15 cellular contexts compared by ENCODE assay signal in genomic region chr20:50188879-50189680, GRCh38. TPM values are rescaled to one million over a fixed set of nuclear protein-coding genes. Genes with fewer than 3 reads are reported as not detected.
DNase-seq lines count a peak whose midpoint lies in the region; ATAC-seq, FAIRE-seq and TF ChIP-seq lines count a peak whose summit lies in the region.
"Had no signal": no experiment of that assay in that cellular context is flagged by ENCODE, and none has a peak within 500 bp of the region (broad histone marks: within the 10 kb centered on the region; RNA-seq: fewer than 3 reads in every experiment).

No MANE protein-coding gene starts in this region.

- TF ChIP-seq CTCF in CD8-positive, alpha-beta T cell (IDR thresholded peaks at IDR 0.05): no peak
- no peak for TF ChIP-seq CTCF in endodermal cell (conservative IDR thresholded peaks at IDR 0.05)

- no peak overlapping the region for H2BK5ac ChIP-seq in trophoblast cell (ENCODE audit: low read depth, low read length, poor library complexity)

- peaks cover 17% of the 10 kb centered on the region for H3K4me1 ChIP-seq in CD8-positive, alpha-beta T cell (ENCODE audit: insufficient read depth, low read length)
- H3K4me1 ChIP-seq in endodermal cell (ENCODE audit: control insufficient read depth, insufficient read depth, low read length) (peaks cover 10% of the 10 kb centered on the region), trophoblast cell (ENCODE audit: control insufficient read depth in 1 of 2, insufficient read depth in 2 of 2, low read length in 2 of 2) (peaks cover 13 to 15% of the 10 kb centered on the region in 2 experiments)

- no peaks in the 10 kb centered on the region for H3K36me3 ChIP-seq in CD8-positive, alpha-beta T cell (ENCODE audit: insufficient read depth, low read length)
- H3K36me3 ChIP-seq in endodermal cell (ENCODE audit: control insufficient read depth, insufficient read depth, low read length) (no peaks in the 10 kb centered on the region), trophoblast cell (ENCODE audit: control insufficient read depth in 1 of 2, insufficient read depth in 2 of 2, low read length in 2 of 2) (no peaks in the 10 kb centered on the region)

- H3K36me3 Mint-ChIP-seq in CD8-positive, alpha-beta T cell: peaks cover 2% of the 10 kb centered on the region
- H3K36me3 Mint-ChIP-seq in endodermal cell (ENCODE audit: low read depth): no peaks in the 10 kb centered on the region

- no peak overlapping the region for H2AFZ ChIP-seq in trophoblast cell (ENCODE audit: insufficient read depth, low read length, poor library complexity)

- peaks cover 26% of the 10 kb centered on the region for H3K79me1 ChIP-seq in trophoblast cell (ENCODE audit: low read length)

- no peak overlapping the region for H3K4ac ChIP-seq in trophoblast cell (ENCODE audit: low read depth, low read length)

- peak overlapping the region; percentile 45 for H4K91ac ChIP-seq in trophoblast cell (ENCODE audit: low read depth, low read length)

- no peak overlapping the region for H2BK120ac ChIP-seq in trophoblast cell (ENCODE audit: insufficient read depth, low read length, poor library complexity)

- H3K4me1 Mint-ChIP-seq in CD8-positive, alpha-beta T cell (ENCODE audit: low read depth): peaks cover 19% of the 10 kb centered on the region
- H3K4me1 Mint-ChIP-seq in endodermal cell: peaks cover 18% of the 10 kb centered on the region

- no peak overlapping the region for H3K18ac ChIP-seq in trophoblast cell (ENCODE audit: low read length)

- H3K9me3 ChIP-seq in CD8-positive, alpha-beta T cell (ENCODE audit: low read length): no peaks in the 10 kb centered on the region
- H3K9me3 ChIP-seq in endodermal cell (ENCODE audit: control insufficient read depth, low read length) (no peaks in the 10 kb centered on the region), trophoblast cell (ENCODE audit: insufficient read depth, low read depth, low read length) (no peaks in the 10 kb centered on the region)

- TF ChIP-seq POLR2A in GM12891 (IDR thresholded peaks at IDR 0.05; ENCODE audit: low read depth, low read length): no peak

- H3K4me2 ChIP-seq in trophoblast cell (ENCODE audit: low read length): no peak overlapping the region

- no peak overlapping the region for H3K27ac ChIP-seq in CD8-positive, alpha-beta T cell (ENCODE audit: low read depth, low read length)
- H3K27ac ChIP-seq in endodermal cell (ENCODE audit: low read depth, low read length) (no peak overlapping the region), trophoblast cell (ENCODE audit: low read depth, low read length) (no peak overlapping the region)

- CTCF ChIA-PET in CD8-positive, alpha-beta T cell (lab: Charles Lee): interaction anchor here (0.7 to 16.8 kb wide), 17 partner anchors 10 to 559 kb away, joined by 3 to 325 read pairs (median 5); no protein-coding TSS in a partner anchor

- no peak overlapping the region for H4K12ac ChIP-seq in trophoblast cell (ENCODE audit: low read depth, low read length)

- DNase-seq in CD8-positive, alpha-beta T cell: no peak
- peak; percentile 21 for DNase-seq in OCI-M1 (lab: John Stamatoyannopoulos, UW)
- DNase-seq in endodermal cell: peak; percentile 55
- no peak for DNase-seq in trophoblast cell
- no peak for DNase-seq in GM12891 (ENCODE audit: insufficient read length, low spot score)
- DNase-seq in NCI-H1436 (lab: John Stamatoyannopoulos, UW): no peak
- DNase-seq: activated CD4-positive, CD25-positive, alpha-beta regulatory T cell treated with anti-CD3 and anti-CD28 coated beads, Interleukin-2, amount 50 U/mL, for 72 hours; activated gamma-delta T cell; DMS79 treated with DMSO at 0.1 percent for 48 hours; stimulated activated naive B cell treated with anti-CD40 and anti-IgM and Interleukin-4, amounts not matched to agents 10 μg/mL and 1 μg/mL and 100 μg/mL, for 72 hours had no signal

- 91 to 94% methylated on average over 9 to 18 of the region's 18 CpGs for WGBS in endodermal cell (ENCODE audit: insufficient coverage in 1 of 2, insufficient read length in 1 of 2), 2 experiments
- WGBS in trophoblast cell (ENCODE audit: extremely low coverage, insufficient coverage, insufficient read length): no CpG with 5 or more reads among the region's 18 CpGs

- no peaks in the 10 kb centered on the region for H3K9me3 Mint-ChIP-seq in CD8-positive, alpha-beta T cell
- H3K9me3 Mint-ChIP-seq in endodermal cell: no peaks in the 10 kb centered on the region
- H3K9me3 Mint-ChIP-seq: nephron progenitor cell; stimulated activated naive B cell treated with anti-CD40 and anti-IgM and Interleukin-4, amounts not matched to agents 10 μg/mL and 1 μg/mL and 100 μg/mL, for 72 hours had no signal

- peaks cover 17% of the 10 kb centered on the region for H3K79me2 ChIP-seq in trophoblast cell (ENCODE audit: control insufficient read depth, insufficient read depth, low read length, poor library complexity)

- H3K9ac ChIP-seq in endodermal cell (ENCODE audit: extremely low read depth, low read length, poor library complexity, severe bottlenecking) (no peak overlapping the region), trophoblast cell (ENCODE audit: low read length) (no peak overlapping the region)

- H4K8ac ChIP-seq in trophoblast cell (ENCODE audit: low read depth, low read length): peak overlapping the region; percentile 17

- ATAC-seq in CD8-positive, alpha-beta T cell: no peak
- ATAC-seq in GM18868 (IDR thresholded peaks at IDR 0.05; ENCODE audit: unreplicated experiment): no peak
- no peak for ATAC-seq in GM21528 (IDR thresholded peaks at IDR 0.05; ENCODE audit: low FRiP score, unreplicated experiment)
- ATAC-seq: Right ventricle myocardium inferior; stimulated activated naive B cell treated with anti-CD40 and anti-IgM and Interleukin-4, amounts not matched to agents 10 μg/mL and 1 μg/mL and 100 μg/mL, for 72 hours had no signal

- H3K14ac ChIP-seq in trophoblast cell (ENCODE audit: low read length): no peak overlapping the region

- peak overlapping the region; percentile 45 for H3K27ac Mint-ChIP-seq in CD8-positive, alpha-beta T cell
- H3K27ac Mint-ChIP-seq in endodermal cell: no peak overlapping the region
- H3K27ac Mint-ChIP-seq: nephron progenitor cell; stimulated activated naive B cell treated with anti-CD40 and anti-IgM and Interleukin-4, amounts not matched to agents 10 μg/mL and 1 μg/mL and 100 μg/mL, for 72 hours had no signal

- intact Hi-C loops in CD8-positive, alpha-beta T cell (cut with DNase I, micrococcal nuclease): loop anchor here in 1 of 2 experiments (1.0 to 5.0 kb wide), 3 partner anchors 386 to 558 kb away; no protein-coding TSS in a partner anchor

- peak overlapping the region; percentile 11 for H2AK5ac ChIP-seq in trophoblast cell (ENCODE audit: low read length)

- no peak for FAIRE-seq in GM12891 (lab: Jason Lieb, UNC)
- FAIRE-seq: islet of Langerhans had no signal

- POLR2A ChIA-PET in CD8-positive, alpha-beta T cell (lab: Charles Lee): no interaction called here

- no peak overlapping the region for H3K23ac ChIP-seq in trophoblast cell (ENCODE audit: low read length)

- H2BK12ac ChIP-seq in trophoblast cell (ENCODE audit: low read length): no peak overlapping the region

- H3K27me3 ChIP-seq in CD8-positive, alpha-beta T cell (ENCODE audit: insufficient read depth, low read length): no peaks in the 10 kb centered on the region
- H3K27me3 ChIP-seq in endodermal cell (ENCODE audit: control insufficient read depth, insufficient read depth, low read length, poor library complexity, severe bottlenecking): no peaks in the 10 kb centered on the region
- H3K27me3 ChIP-seq in trophoblast cell (ENCODE audit: insufficient read depth, low read length): no peaks in the 10 kb centered on the region

- H3K27me3 Mint-ChIP-seq in CD8-positive, alpha-beta T cell (ENCODE audit: low read depth): peaks cover 13% of the 10 kb centered on the region
- peaks cover 16% of the 10 kb centered on the region for H3K27me3 Mint-ChIP-seq in endodermal cell (ENCODE audit: insufficient read depth)

- H3K4me3 Mint-ChIP-seq in CD8-positive, alpha-beta T cell: peak overlapping the region; percentile 65
- peak overlapping the region; percentile 73 for H3K4me3 Mint-ChIP-seq in endodermal cell
- H3K4me3 Mint-ChIP-seq: nephron progenitor cell had no signal

- H3K4me3 ChIP-seq in CD8-positive, alpha-beta T cell (ENCODE audit: low read depth, low read length): no peak overlapping the region
- no peak overlapping the region for H3K4me3 ChIP-seq in endodermal cell (ENCODE audit: low read length)
- H3K4me3 ChIP-seq in trophoblast cell (ENCODE audit: low read depth, low read length): no peak overlapping the region

TF ChIP-seq in GM12891, 5 proteins besides CTCF, POLR2A, EP300 and RAD21:
- no peak for TF ChIP-seq POLR2AphosphoS5 (IDR thresholded peaks at IDR 0.05; ENCODE audit: low read depth, low read length)
- no peak for TF ChIP-seq SPI1 (IDR thresholded peaks at IDR 0.05; ENCODE audit: low read depth, low read length)
- TF ChIP-seq POU2F2 (IDR thresholded peaks at IDR 0.05; ENCODE audit: low read depth, low read length): no peak
- TF ChIP-seq PAX5 (IDR thresholded peaks at IDR 0.05; ENCODE audit: insufficient read depth, low read length, severe bottlenecking): no peak
- TF ChIP-seq TAF1 (IDR thresholded peaks at IDR 0.05; ENCODE audit: low read depth, low read length): no peak

RNA-seq across cellular contexts. Expression of gene CEBPB, which starts 1.6 kb away (rescaled TPM):
- total RNA-seq in CD8-positive, alpha-beta T cell: 10 to 100 TPM; 37.2 to 37.6 TPM
- 10 to 100 TPM; 14.9 to 15.1 TPM for total RNA-seq in endodermal cell
- polyA plus RNA-seq in endodermal cell (2013, experiment 1 of 2): 11.9 TPM
- polyA plus RNA-seq in endodermal cell (2013, experiment 2 of 2): 8.9 TPM
- polyA plus RNA-seq in trophoblast cell (2013): 167 and 177 TPM in 2 replicates
- polyA plus RNA-seq in GM12891 (2012; ENCODE audit: low read depth, missing spikeins): 0.60 TPM

RNA-seq across cellular contexts. Expression of gene PEDS1, which starts 35.6 kb away (rescaled TPM):
- total RNA-seq in CD8-positive, alpha-beta T cell: 10 to 100 TPM; 19.0 to 20.8 TPM
- total RNA-seq in endodermal cell: 10 to 100 TPM; 28.0 to 30.9 TPM
- 27.7 TPM for polyA plus RNA-seq in endodermal cell (2013, experiment 1 of 2)
- polyA plus RNA-seq in endodermal cell (2013, experiment 2 of 2): 22.7 TPM
- 132 and 134 TPM in 2 replicates for polyA plus RNA-seq in trophoblast cell (2013)
- 10.1 TPM for polyA plus RNA-seq in GM12891 (2012; ENCODE audit: low read depth, missing spikeins)

Comparison
In these comparisons a context has a peak if more than half of its experiments do, and no peak if none do; other contexts are left out.
1. DNase-seq: peak in OCI-M1 (single experiment) and endodermal cell (single experiment); none in CD8-positive, alpha-beta T cell (0 of 7), trophoblast cell (0 of 2), GM12891 (single experiment) and NCI-H1436 (single experiment).